ENCODE assay signal across 12 cellular contexts in the genomic region with DNA sequence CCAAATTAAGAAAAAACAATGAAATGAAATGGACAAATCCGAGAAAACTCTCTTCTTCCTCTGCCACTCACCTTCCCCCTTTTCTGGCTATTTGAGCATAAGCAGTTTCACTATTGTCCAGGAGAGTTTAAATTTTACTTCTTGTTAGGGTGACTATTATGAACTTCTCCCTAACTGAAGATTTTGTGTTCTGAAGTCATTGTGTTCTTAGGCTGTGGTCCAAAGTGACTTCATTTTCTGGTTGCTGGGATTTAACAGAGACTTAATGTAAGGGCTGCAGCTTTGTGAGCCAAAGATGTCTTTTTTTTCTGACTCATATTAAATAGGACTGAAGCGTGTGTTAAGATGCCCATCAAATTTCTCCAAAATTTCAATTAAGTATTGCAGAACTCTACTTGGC. TPM values are rescaled to one million over a fixed set of nuclear protein-coding genes. Genes with fewer than 3 reads are reported as not detected.
DNase-seq lines count a peak whose midpoint lies in the region; ATAC-seq and TF ChIP-seq lines count a peak whose summit lies in the region.
"Had no signal": no experiment of that assay in that cellular context is flagged by ENCODE, and none has a peak within 500 bp of the region (broad histone marks: within the 10 kb centered on the region; RNA-seq: fewer than 3 reads in every experiment).

No MANE protein-coding gene starts in this region.

- H3K4me1 ChIP-seq in upper lobe of right lung = peaks cover 12% of the 10 kb centered on the region
- H3K4me1 ChIP-seq in psoas muscle = no peaks in the 10 kb centered on the region

- peak; percentile 64 for ATAC-seq in Right ventricle myocardium superior (ENCODE audit: poor library complexity)
- ATAC-seq in upper lobe of right lung = no peak
- ATAC-seq in psoas muscle = no peak

- H3K9me3 ChIP-seq in upper lobe of right lung = no peaks in the 10 kb centered on the region
- H3K9me3 ChIP-seq in psoas muscle = no peaks in the 10 kb centered on the region
- H3K9me3 ChIP-seq: ovary had no signal

- TF ChIP-seq CTCF in upper lobe of right lung (IDR thresholded peaks at IDR 0.05) (no peak), psoas muscle (IDR thresholded peaks at IDR 0.05) (no peak)

- no peak overlapping the region for H3K27ac ChIP-seq in upper lobe of right lung
- no peak overlapping the region for H3K27ac ChIP-seq in psoas muscle
- H3K27ac ChIP-seq: ovary, VCaP had no signal

- WGBS in psoas muscle, 3 donors = 43 to 56% (median 45%) methylated on average over 2 of the region's 2 CpGs

- DNase-seq in GM04503 (ENCODE audit: low read depth) (peak; percentile 86), amniotic epithelial cell (ENCODE audit: low read depth) (peak; percentile 57), Right ventricle myocardium superior (no peak), skeletal muscle cell (ENCODE audit: low read depth) (peak; percentile 90), upper lobe of right lung (no peak), DMS79 (lab: John Stamatoyannopoulos, UW) (no peak), hippocampal formation (lab: John Stamatoyannopoulos, UW) (no peak), psoas muscle (no peak)
- DNase-seq: DMS153; ovary; stimulated activated CD8-positive, alpha-beta memory T cell treated with anti-CD3 and anti-CD28 coated beads, Interleukin-4, amount 100 ng/mL, for 48 hours had no signal

- no peaks in the 10 kb centered on the region for H3K36me3 ChIP-seq in upper lobe of right lung
- H3K36me3 ChIP-seq in psoas muscle (ENCODE audit: insufficient read depth in 1 of 2, low read depth in 1 of 2) = no peaks in the 10 kb centered on the region
- H3K36me3 ChIP-seq: ovary had no signal

- H3K27me3 ChIP-seq in upper lobe of right lung = no peaks in the 10 kb centered on the region
- no peaks in the 10 kb centered on the region for H3K27me3 ChIP-seq in psoas muscle (ENCODE audit: insufficient read depth in 3 of 3, low read length in 2 of 3)
- H3K27me3 ChIP-seq: ovary had no signal

- intact Hi-C loops in Right ventricle myocardium superior (cut with DNase I) (no loop called here), upper lobe of right lung (cut with DNase I) (no loop called here), psoas muscle (cut with DNase I) (no loop called here)

- H3K4me3 ChIP-seq in skeletal muscle cell (ENCODE audit: low read depth, low read length) (no peak overlapping the region), upper lobe of right lung (no peak overlapping the region), psoas muscle (no peak overlapping the region)
- H3K4me3 ChIP-seq: ovary had no signal

RNA-seq across cellular contexts. Expression of a gene that starts 46.5 kb away (rescaled TPM):
- 209 TPM for total RNA-seq in Right ventricle myocardium superior
- total RNA-seq in upper lobe of right lung = 221 TPM
- total RNA-seq in psoas muscle = 10 to 100 TPM; 43.9 to 62.6 (median 49.5) TPM
- polyA plus RNA-seq in psoas muscle = 10 to 100 TPM; 11.9 to 24.2 (median 15.4) TPM

Comparison
In these comparisons a context has a peak if more than half of its experiments do, and no peak if none do; other contexts are left out.
1. DNase-seq: peak in GM04503 (single experiment), amniotic epithelial cell (single experiment) and skeletal muscle cell (single experiment); none in Right ventricle myocardium superior (single experiment), upper lobe of right lung (single experiment), DMS79 (single experiment), hippocampal formation (0 of 2) and psoas muscle (0 of 2).